Comparison of ENCODE assay signal across 25 cellular contexts in the genomic region with DNA sequence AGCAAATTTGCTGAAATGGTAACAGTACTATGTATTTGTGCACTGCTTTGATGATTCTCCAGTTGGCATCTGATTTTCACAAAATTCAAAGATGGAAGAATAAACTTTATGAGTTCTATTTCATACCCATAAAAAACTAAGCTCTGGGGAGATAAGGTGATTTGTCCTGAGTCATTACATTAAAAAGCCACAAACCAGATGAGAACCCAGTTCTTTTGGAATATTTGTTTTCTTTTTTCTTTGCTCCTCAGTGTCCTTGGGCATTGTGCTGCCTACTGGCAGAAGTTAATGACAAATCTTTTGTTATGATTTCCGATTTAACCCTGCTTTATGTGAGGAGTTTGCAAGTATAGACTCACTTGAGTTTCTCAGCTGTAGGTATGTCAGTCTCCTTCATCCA.
"Had no signal": no experiment of that assay in that cellular context is flagged by ENCODE, and none has a peak within 500 bp of the region (broad histone marks: within the 10 kb centered on the region; RNA-seq: fewer than 3 reads in every experiment).

No MANE protein-coding gene starts in this region.

- H3K27me3 ChIP-seq: gastroesophageal sphincter, heart left ventricle, hepatocyte, left lung, pancreas, right lobe of liver, suprapubic skin, upper lobe of right lung, vagina had no signal

- H3K27ac ChIP-seq: gastroesophageal sphincter, heart left ventricle, hepatocyte, left lung, pancreas, right lobe of liver, suprapubic skin, transverse colon, upper lobe of right lung, vagina had no signal

- H2AFZ ChIP-seq: hepatocyte had no signal

- H3K4me3 ChIP-seq: gastroesophageal sphincter, heart left ventricle, hepatocyte, left lung, pancreas, right lobe of liver, suprapubic skin, transverse colon, upper lobe of right lung, vagina had no signal

- ATAC-seq: effector memory CD8-positive, alpha-beta T cell; gastroesophageal sphincter; heart left ventricle; left cardiac atrium; left lung; natural killer cell; pancreas; right lobe of liver; stimulated activated naive CD8-positive, alpha-beta T cell treated with anti-CD3 and anti-CD28 coated beads, Interleukin-15, amount 100 ng/mL, for 72 hours; upper lobe of right lung had no signal

- H3K9me3 ChIP-seq: gastroesophageal sphincter, left lung, pancreas, right lobe of liver, suprapubic skin, upper lobe of right lung, vagina had no signal

- FAIRE-seq: endometrium, pancreas, small intestine had no signal

- H3K4me2 ChIP-seq: hepatocyte had no signal

- H3K4me1 ChIP-seq: gastroesophageal sphincter, left lung, pancreas, right lobe of liver, transverse colon, upper lobe of right lung, vagina had no signal

- H3K36me3 ChIP-seq: gastroesophageal sphincter, heart left ventricle, left lung, pancreas, right lobe of liver, suprapubic skin, transverse colon, upper lobe of right lung, vagina had no signal

- H3K79me2 ChIP-seq: hepatocyte had no signal

- DNase-seq: cortex of kidney; effector memory CD8-positive, alpha-beta T cell; erythroblast; foreskin fibroblast; heart left ventricle; left cardiac atrium; left lung; natural killer cell; occipital lobe; pancreas; right lobe of liver; small intestine; stimulated activated CD4-positive, alpha-beta T cell treated with anti-CD3 and anti-CD28 coated beads, Interleukin-12 subunit alpha, Interleukin-12 subunit beta, amount 100 ng/mL, for 4 hours; stimulated activated CD4-positive, alpha-beta T cell treated with anti-CD3 and anti-CD28 coated beads, Interleukin-1b, Interleukin-23, amount 100 ng/mL, for 48 hours; stimulated activated CD4-positive, alpha-beta T cell treated with anti-CD3 and anti-CD28 coated beads, Interleukin-4, amount 100 ng/mL, for 1 hour; stimulated activated CD8-positive, alpha-beta memory T cell treated with anti-CD3 and anti-CD28 coated beads, Interleukin-4, amount 100 ng/mL, for 48 hours; stimulated activated naive CD4-positive, alpha-beta T cell; stimulated activated naive CD8-positive, alpha-beta T cell treated with anti-CD3 and anti-CD28 coated beads, Interleukin-15, amount 100 ng/mL, for 72 hours; transverse colon; upper lobe of right lung had no signal
